ENCODE assay signal across 33 cellular contexts in the genomic region with DNA sequence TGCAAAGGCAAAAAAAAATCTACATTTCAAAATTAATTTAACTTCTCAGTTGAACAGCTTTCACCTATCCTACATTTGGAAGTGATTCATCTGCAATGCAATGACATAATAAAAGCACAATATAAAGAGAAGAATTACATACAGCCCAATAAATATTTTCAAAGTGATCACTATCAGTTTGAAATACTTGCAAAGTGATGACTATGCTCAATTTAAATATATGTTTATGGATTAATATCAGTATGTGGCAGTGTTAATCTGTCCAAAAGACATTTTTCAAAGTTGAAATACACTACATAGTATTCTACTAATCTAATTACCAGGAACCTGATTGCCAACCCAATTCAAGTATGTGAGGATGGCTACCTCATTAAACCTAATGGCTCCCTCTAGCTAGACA.
"Had no signal": no experiment of that assay in that cellular context is flagged by ENCODE, and none has a peak within 500 bp of the region (broad histone marks: within the 10 kb centered on the region; RNA-seq: fewer than 3 reads in every experiment).

No MANE protein-coding gene starts in this region.

- H3K9me3 ChIP-seq: ascending aorta, colonic mucosa had no signal

- ATAC-seq: activated CD4-positive, alpha-beta T cell treated with anti-CD3 and anti-CD28 coated beads for 36 hours; activated CD4-positive, CD25-positive, alpha-beta regulatory T cell treated with anti-CD3 and anti-CD28 coated beads, Interleukin-2, amount 50 U/mL, for 24 hours; activated CD8-positive, alpha-beta memory T cell treated with anti-CD3 and anti-CD28 coated beads, Interleukin-2, amount 10 ng/mL, durations not matched to agents 7 days and 5 days; activated CD8-positive, alpha-beta T cell treated with anti-CD3 and anti-CD28 coated beads, Interleukin-2, amount 10 ng/mL, durations not matched to agents 7 days and 5 days; activated naive CD8-positive, alpha-beta T cell treated with anti-CD3 and anti-CD28 coated beads, Interleukin-2, amount 50 U/mL, for 24 hours; WTC11 had no signal

- H3K4me1 ChIP-seq: ascending aorta, colonic mucosa had no signal

- DNase-seq: activated CD4-positive, alpha-beta memory T cell treated with anti-CD3 and anti-CD28 coated beads, Interleukin-2, amount 10 ng/mL, durations not matched to agents 7 days and 5 days; activated CD4-positive, alpha-beta T cell treated with anti-CD3 and anti-CD28 coated beads for 1 hour; activated CD4-positive, alpha-beta T cell treated with anti-CD3 and anti-CD28 coated beads for 36 hours; activated CD4-positive, alpha-beta T cell treated with anti-CD3 and anti-CD28 coated beads for 48 hours; activated CD4-positive, alpha-beta T cell treated with anti-CD3 and anti-CD28 coated beads, Interleukin-2, amount 10 ng/mL, durations not matched to agents 7 days and 5 days; activated CD4-positive, alpha-beta T cell treated with anti-CD3 and anti-CD28 coated beads, Interleukin-2, amount 50 U/mL, for 48 hours; activated CD4-positive, CD25-positive, alpha-beta regulatory T cell; activated CD8-positive, alpha-beta memory T cell treated with anti-CD3 and anti-CD28 coated beads for 24 hours; activated CD8-positive, alpha-beta memory T cell treated with anti-CD3 and anti-CD28 coated beads, Interleukin-2, amount 10 ng/mL, durations not matched to agents 7 days and 5 days; activated CD8-positive, alpha-beta memory T cell treated with anti-CD3 and anti-CD28 coated beads, Interleukin-2, amount 50 U/mL, for 48 hours; activated CD8-positive, alpha-beta T cell treated with anti-CD3 and anti-CD28 coated beads, Interleukin-2, amount 10 ng/mL, durations not matched to agents 7 days and 5 days; activated effector memory CD4-positive, alpha-beta T cell treated with Interleukin-2 at 50 U/mL for 16 hours; activated gamma-delta T cell; activated naive CD4-positive, alpha-beta T cell treated with anti-CD3 and anti-CD28 coated beads, Interleukin-2, amount 10 ng/mL, durations not matched to agents 7 days and 5 days; activated naive CD4-positive, alpha-beta T cell treated with Interleukin-2 at 50 U/mL for 16 hours; activated naive CD8-positive, alpha-beta T cell treated with anti-CD3 and anti-CD28 coated beads, Interleukin-2, amount 10 ng/mL, durations not matched to agents 7 days and 5 days; activated naive CD8-positive, alpha-beta T cell treated with anti-CD3 and anti-CD28 coated beads, Interleukin-2, amount 50 U/mL, for 24 hours; activated T-cell treated with anti-CD3 and anti-CD28 coated beads, Interleukin-2, amount 50 U/mL, for 24 hours; activated T-cell treated with anti-CD3 and anti-CD28 coated beads, Interleukin-2, amount 50 U/mL, for 48 hours; amygdala; anterior cingulate cortex; caudate nucleus; cerebellar nuclear complex; colonic mucosa; T-helper 2 cell; T-helper 9 cell had no signal

- H3K27me3 ChIP-seq: ascending aorta, cardiac muscle cell, colonic mucosa had no signal

- H3K27ac ChIP-seq: ascending aorta, cardiac muscle cell, colonic mucosa, VCaP had no signal

- FAIRE-seq: bronchial epithelial cell, TTC549 had no signal

- H3K36me3 ChIP-seq: ascending aorta, cardiac muscle cell, colonic mucosa had no signal

- H3K4me3 ChIP-seq: ascending aorta, cardiac muscle cell, colonic mucosa had no signal
